In genomic region chrX:129637217-129638109, GRCh38 we compare ENCODE assay signal across 8 cellular contexts. TPM values are rescaled to one million over a fixed set of nuclear protein-coding genes. Genes with fewer than 3 reads are reported as not detected.
DNase-seq lines count a peak whose midpoint lies in the region; ATAC-seq and TF ChIP-seq lines count a peak whose summit lies in the region.

No MANE protein-coding gene starts in this region.

- H3K27ac ChIP-seq in effector memory CD4-positive, alpha-beta T cell (ENCODE audit: insufficient read depth, low read length, poor library complexity, severe bottlenecking) = no peak overlapping the region

- H3K27me3 Mint-ChIP-seq in activated CD8-positive, alpha-beta T cell treated with anti-CD3 and anti-CD28 coated beads for 36 hours = no peaks in the 10 kb centered on the region

- peak overlapping the region; percentile 42 for H3K27ac Mint-ChIP-seq in activated CD8-positive, alpha-beta T cell treated with anti-CD3 and anti-CD28 coated beads for 36 hours

- no peak overlapping the region for H3K4me3 ChIP-seq in GM12864 (ENCODE audit: low read depth, low read length)
- H3K4me3 ChIP-seq in effector memory CD4-positive, alpha-beta T cell (ENCODE audit: insufficient read depth, low read depth, low read length, poor library complexity, severe bottlenecking) = no peak overlapping the region

- CTCF ChIA-PET in activated CD8-positive, alpha-beta T cell treated with anti-CD3 and anti-CD28 coated beads for 36 hours (lab: Charles Lee) = interaction anchor here (0.6 to 7.1 kb wide), 23 partner anchors 9 to 404 kb away, joined by 3 to 57 read pairs (median 3); partner anchors contain the start of gene APLN

- no peaks in the 10 kb centered on the region for H3K4me1 ChIP-seq in effector memory CD4-positive, alpha-beta T cell (ENCODE audit: control insufficient read depth, insufficient read depth, low read length, poor library complexity, severe bottlenecking)

- POLR2A ChIA-PET in activated CD8-positive, alpha-beta T cell treated with anti-CD3 and anti-CD28 coated beads for 36 hours (lab: Charles Lee) = interaction anchor here (0.6 to 1.2 kb wide), 3 partner anchors 40 to 424 kb away, joined by 3 read pairs; no protein-coding TSS in a partner anchor

- no peak overlapping the region for H3K4me3 Mint-ChIP-seq in activated CD8-positive, alpha-beta T cell treated with anti-CD3 and anti-CD28 coated beads for 36 hours

- H3K4me1 Mint-ChIP-seq in activated CD8-positive, alpha-beta T cell treated with anti-CD3 and anti-CD28 coated beads for 36 hours (ENCODE audit: low read depth) = peaks cover 2% of the 10 kb centered on the region

- H3K36me3 Mint-ChIP-seq in activated CD8-positive, alpha-beta T cell treated with anti-CD3 and anti-CD28 coated beads for 36 hours (ENCODE audit: low read depth) = no peaks in the 10 kb centered on the region

- DNase-seq in GM12864 (ENCODE audit: low read depth) (peak; percentile 18), NCI-H460 (ENCODE audit: extremely low read depth, low read depth) (peak; percentile 65), midbrain (lab: John Stamatoyannopoulos, UW) (peak; percentile 83)
- peak; percentile 78 for DNase-seq in activated CD8-positive, alpha-beta T cell treated with anti-CD3 and anti-CD28 coated beads for 36 hours
- peak; percentile 45 to 63 (median 51) for DNase-seq in effector memory CD4-positive, alpha-beta T cell
- peak; percentile 52 for DNase-seq in stimulated activated CD8-positive, alpha-beta memory T cell treated with anti-CD3 and anti-CD28 coated beads, Interleukin-2, amount 100 ng/mL, for 1 hour (ENCODE audit: low read depth in 2 of 2)

- peak; percentile 90 for TF ChIP-seq CTCF in GM12864 (IDR thresholded peaks at IDR 0.05; ENCODE audit: low read depth, low read length, missing control alignments)
- TF ChIP-seq CTCF in activated CD8-positive, alpha-beta T cell treated with anti-CD3 and anti-CD28 coated beads for 36 hours (IDR thresholded peaks at IDR 0.05) = peak; percentile 76

- H3K36me3 ChIP-seq in effector memory CD4-positive, alpha-beta T cell (ENCODE audit: control insufficient read depth, insufficient read depth, low read length) = no peaks in the 10 kb centered on the region

- ATAC-seq in HG02678 (IDR thresholded peaks at IDR 0.05; ENCODE audit: unreplicated experiment) = peak; percentile 61
- peak; percentile 87 for ATAC-seq in activated CD8-positive, alpha-beta T cell treated with anti-CD3 and anti-CD28 coated beads for 36 hours
- ATAC-seq in GM19452 (IDR thresholded peaks at IDR 0.05; ENCODE audit: unreplicated experiment) = no peak

- H3K27me3 ChIP-seq in effector memory CD4-positive, alpha-beta T cell (replicated peaks; ENCODE audit: control insufficient read depth, insufficient read depth, low read length, poor library complexity, severe bottlenecking) = no peaks in the 10 kb centered on the region

- H3K9me3 Mint-ChIP-seq in activated CD8-positive, alpha-beta T cell treated with anti-CD3 and anti-CD28 coated beads for 36 hours = no peaks in the 10 kb centered on the region

- intact Hi-C loops in activated CD8-positive, alpha-beta T cell treated with anti-CD3 and anti-CD28 coated beads for 36 hours (cut with micrococcal nuclease) = loop anchor here (10.0 kb wide), 2 partner anchors 87 to 187 kb away; no protein-coding TSS in a partner anchor

- H3K9me3 ChIP-seq in effector memory CD4-positive, alpha-beta T cell (ENCODE audit: control insufficient read depth, low read length) = no peaks in the 10 kb centered on the region

RNA-seq across cellular contexts. Expression of gene APLN, which starts 17.3 kb away (rescaled TPM):
- 8.9 and 9.8 TPM in 2 replicates for total RNA-seq in NCI-H460 (2014; rRNA removed; shearing (Covaris generic))
- polyA plus RNA-seq in NCI-H460 (2014; cell fraction: nucleus; rRNA removed) = 39.9 and 45.9 TPM in 2 replicates
- 1 to 10 TPM; 3.5 TPM for total RNA-seq in activated CD8-positive, alpha-beta T cell treated with anti-CD3 and anti-CD28 coated beads for 36 hours

Comparison
In these comparisons a context has a peak if more than half of its experiments do, and no peak if none do; other contexts are left out.
1. DNase-seq: peak in every context shown above with its lines; median percentile 83 in midbrain; 78 in activated CD8-positive, alpha-beta T cell treated with anti-CD3 and anti-CD28 coated beads for 36 hours; 65 in NCI-H460; 52 in stimulated activated CD8-positive, alpha-beta memory T cell treated with anti-CD3 and anti-CD28 coated beads, Interleukin-2, amount 100 ng/mL, for 1 hour; 51 in effector memory CD4-positive, alpha-beta T cell; 18 in GM12864.